10 cellular contexts compared by ENCODE assay signal in genomic region chr2:240893363-240893828, GRCh38. TPM values are rescaled to one million over a fixed set of nuclear protein-coding genes. Genes with fewer than 3 reads are reported as not detected.
A peak's percentile ranks its signal among the peaks of the same experiment; 100 is the strongest.
DNase-seq lines count a peak whose midpoint lies in the region; ATAC-seq lines count a peak whose summit lies in the region.
"Had no signal": no experiment of that assay in that cellular context is flagged by ENCODE, and none has a peak within 500 bp of the region (broad histone marks: within the 10 kb centered on the region; RNA-seq: fewer than 3 reads in every experiment).

No MANE protein-coding gene starts in this region.

- H3K4me1 Mint-ChIP-seq in activated CD4-positive, alpha-beta T cell treated with anti-CD3 and anti-CD28 coated beads, Interleukin-2, amount 10 ng/mL, durations not matched to agents 7 days and 5 days: no peaks in the 10 kb centered on the region

- no peaks in the 10 kb centered on the region for H3K27me3 Mint-ChIP-seq in activated CD4-positive, alpha-beta T cell treated with anti-CD3 and anti-CD28 coated beads, Interleukin-2, amount 10 ng/mL, durations not matched to agents 7 days and 5 days

- H3K36me3 Mint-ChIP-seq in activated CD4-positive, alpha-beta T cell treated with anti-CD3 and anti-CD28 coated beads, Interleukin-2, amount 10 ng/mL, durations not matched to agents 7 days and 5 days (ENCODE audit: low read depth): no peaks in the 10 kb centered on the region

- peak; percentile 85 for DNase-seq in activated CD4-positive, alpha-beta T cell treated with anti-CD3 and anti-CD28 coated beads for 48 hours
- no peak for DNase-seq in activated CD4-positive, alpha-beta T cell treated with anti-CD3 and anti-CD28 coated beads, Interleukin-2, amount 10 ng/mL, durations not matched to agents 7 days and 5 days
- DNase-seq in SK-N-DZ (ENCODE audit: low spot score): peak; percentile 49
- DNase-seq in iPS-NIHi7 (ENCODE audit: extremely low spot score): peak; percentile 83
- peak; percentile 32 for DNase-seq in stimulated activated CD8-positive, alpha-beta memory T cell treated with anti-CD3 and anti-CD28 coated beads, Interleukin-12 subunit alpha, Interleukin-12 subunit beta, amount 100 ng/mL, for 1 hour (ENCODE audit: low read depth)
- DNase-seq in HCEC 1CT: no peak
- no peak for DNase-seq in mesenteric fat pad (ENCODE audit: low spot score)
- DNase-seq: left ventricle myocardium superior had no signal

- no peaks in the 10 kb centered on the region for H3K9me3 Mint-ChIP-seq in activated CD4-positive, alpha-beta T cell treated with anti-CD3 and anti-CD28 coated beads, Interleukin-2, amount 10 ng/mL, durations not matched to agents 7 days and 5 days

- no peak for ATAC-seq in HG02938 (IDR thresholded peaks at IDR 0.05; ENCODE audit: unreplicated experiment)
- ATAC-seq: left ventricle myocardium superior had no signal

- CTCF ChIA-PET in activated CD4-positive, alpha-beta T cell treated with anti-CD3 and anti-CD28 coated beads, Interleukin-2, amount 10 ng/mL, durations not matched to agents 7 days and 5 days (lab: Charles Lee): no interaction called here

- POLR2A ChIA-PET in activated CD4-positive, alpha-beta T cell treated with anti-CD3 and anti-CD28 coated beads, Interleukin-2, amount 10 ng/mL, durations not matched to agents 7 days and 5 days (lab: Charles Lee): no interaction called here

- H3K27ac Mint-ChIP-seq in activated CD4-positive, alpha-beta T cell treated with anti-CD3 and anti-CD28 coated beads, Interleukin-2, amount 10 ng/mL, durations not matched to agents 7 days and 5 days: no peak overlapping the region

- no peak overlapping the region for H3K4me3 Mint-ChIP-seq in activated CD4-positive, alpha-beta T cell treated with anti-CD3 and anti-CD28 coated beads, Interleukin-2, amount 10 ng/mL, durations not matched to agents 7 days and 5 days

RNA-seq across cellular contexts. Expression of gene MAB21L4, which starts 2.6 kb away (rescaled TPM):
- not detected for total RNA-seq in activated CD4-positive, alpha-beta T cell treated with anti-CD3 and anti-CD28 coated beads, Interleukin-2, amount 10 ng/mL, durations not matched to agents 7 days and 5 days
- polyA plus RNA-seq in SK-N-DZ (2014; cell fraction: cytosol; rRNA removed): 0.08 TPM in 1 of 2 replicates, not detected in the other
- 0.57 and 1.2 TPM in 2 replicates for polyA plus RNA-seq in SK-N-DZ (2014; cell fraction: nucleus; rRNA removed)
- total RNA-seq in mesenteric fat pad: not detected
- total RNA-seq: cardiac septum, left ventricle myocardium superior had no signal

RNA-seq across cellular contexts. Expression of gene CROCC2, which starts 12.7 kb away (rescaled TPM):
- total RNA-seq in activated CD4-positive, alpha-beta T cell treated with anti-CD3 and anti-CD28 coated beads, Interleukin-2, amount 10 ng/mL, durations not matched to agents 7 days and 5 days: not detected
- polyA plus RNA-seq in SK-N-DZ (2014; cell fraction: cytosol; rRNA removed): not detected in 2 replicates
- polyA plus RNA-seq in SK-N-DZ (2014; cell fraction: nucleus; rRNA removed): not detected in 2 replicates
- total RNA-seq in mesenteric fat pad: not detected
- total RNA-seq: cardiac septum, left ventricle myocardium superior had no signal

RNA-seq across cellular contexts. Expression of gene AGXT, which starts 24.8 kb away (rescaled TPM):
- not detected for total RNA-seq in activated CD4-positive, alpha-beta T cell treated with anti-CD3 and anti-CD28 coated beads, Interleukin-2, amount 10 ng/mL, durations not matched to agents 7 days and 5 days
- 0.10 TPM in 1 of 2 replicates, not detected in the other for polyA plus RNA-seq in SK-N-DZ (2014; cell fraction: cytosol; rRNA removed)
- not detected in 2 replicates for polyA plus RNA-seq in SK-N-DZ (2014; cell fraction: nucleus; rRNA removed)
- 0.32 TPM for total RNA-seq in mesenteric fat pad
- total RNA-seq: cardiac septum had no signal

Comparison
In these comparisons a context has a peak if more than half of its experiments do, and no peak if none do; other contexts are left out.
1. DNase-seq: peak in activated CD4-positive, alpha-beta T cell treated with anti-CD3 and anti-CD28 coated beads for 48 hours (single experiment), SK-N-DZ (single experiment), iPS-NIHi7 (single experiment) and stimulated activated CD8-positive, alpha-beta memory T cell treated with anti-CD3 and anti-CD28 coated beads, Interleukin-12 subunit alpha, Interleukin-12 subunit beta, amount 100 ng/mL, for 1 hour (single experiment); none in activated CD4-positive, alpha-beta T cell treated with anti-CD3 and anti-CD28 coated beads, Interleukin-2, amount 10 ng/mL, durations not matched to agents 7 days and 5 days (single experiment), HCEC 1CT (single experiment) and mesenteric fat pad (single experiment).